In the genomic region with DNA sequence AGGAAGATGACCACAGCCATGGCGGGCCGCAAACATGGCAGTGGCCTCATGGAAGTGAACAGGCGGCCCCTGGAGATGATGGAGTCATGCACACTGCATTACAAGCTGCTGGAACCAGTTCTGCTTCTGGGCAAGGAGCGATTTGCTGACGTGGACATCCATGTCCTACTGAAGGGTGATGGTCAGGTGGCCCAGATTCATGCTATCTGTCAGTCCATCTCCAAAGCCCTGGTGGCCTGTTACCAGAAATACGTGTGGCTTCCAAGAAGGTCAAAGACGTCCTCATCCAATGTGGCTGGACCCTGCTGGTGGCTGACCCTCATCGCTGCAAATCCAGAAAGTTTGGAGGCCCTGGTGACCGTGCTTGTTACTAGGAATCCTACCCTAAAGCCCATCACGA, we compare ENCODE assay signal across 27 cellular contexts.
"Had no signal": no experiment of that assay in that cellular context is flagged by ENCODE, and none has a peak within 500 bp of the region (broad histone marks: within the 10 kb centered on the region; RNA-seq: fewer than 3 reads in every experiment).

No MANE protein-coding gene starts in this region.

- FAIRE-seq: colon, endometrium, islet of Langerhans, keratinocyte had no signal

- H3K9me3 ChIP-seq: esophagus squamous epithelium, gastrocnemius medialis, heart right ventricle, left lung, lower lobe of right lung, mucosa of descending colon had no signal

- H3K27me3 ChIP-seq: dorsolateral prefrontal cortex, esophagus squamous epithelium, gastrocnemius medialis, heart right ventricle, left lung had no signal

- H3K4me3 ChIP-seq: coronary artery, dorsolateral prefrontal cortex, esophagus squamous epithelium, gastrocnemius medialis, heart right ventricle, left lung, lower lobe of right lung, mucosa of descending colon had no signal

- DNase-seq: dermis blood vessel endothelial cell; dorsolateral prefrontal cortex; effector CD4-positive, alpha-beta T cell; effector memory CD4-positive, alpha-beta T cell; erythroblast; esophagus squamous epithelium; foreskin fibroblast; foreskin melanocyte; gastrocnemius medialis; glutamatergic neuron; head of caudate nucleus; heart right ventricle; hippocampal formation; left cardiac atrium; left lung; left ventricle myocardium superior; lower lobe of right lung; mesenchymal stem cell; mucosa of descending colon; naive B cell had no signal

- ATAC-seq: esophagus mucosa, gastrocnemius medialis, heart right ventricle, left cardiac atrium, left lung, left ventricle myocardium superior, lower lobe of right lung, mucosa of descending colon had no signal

- H3K36me3 ChIP-seq: esophagus squamous epithelium, gastrocnemius medialis, heart right ventricle, left lung, lower lobe of right lung had no signal

- H3K27ac ChIP-seq: coronary artery, dorsolateral prefrontal cortex, epithelial cell of prostate, esophagus squamous epithelium, gastrocnemius medialis, lower lobe of right lung had no signal
